1 cellular context compared by ENCODE assay signal in the genomic region with DNA sequence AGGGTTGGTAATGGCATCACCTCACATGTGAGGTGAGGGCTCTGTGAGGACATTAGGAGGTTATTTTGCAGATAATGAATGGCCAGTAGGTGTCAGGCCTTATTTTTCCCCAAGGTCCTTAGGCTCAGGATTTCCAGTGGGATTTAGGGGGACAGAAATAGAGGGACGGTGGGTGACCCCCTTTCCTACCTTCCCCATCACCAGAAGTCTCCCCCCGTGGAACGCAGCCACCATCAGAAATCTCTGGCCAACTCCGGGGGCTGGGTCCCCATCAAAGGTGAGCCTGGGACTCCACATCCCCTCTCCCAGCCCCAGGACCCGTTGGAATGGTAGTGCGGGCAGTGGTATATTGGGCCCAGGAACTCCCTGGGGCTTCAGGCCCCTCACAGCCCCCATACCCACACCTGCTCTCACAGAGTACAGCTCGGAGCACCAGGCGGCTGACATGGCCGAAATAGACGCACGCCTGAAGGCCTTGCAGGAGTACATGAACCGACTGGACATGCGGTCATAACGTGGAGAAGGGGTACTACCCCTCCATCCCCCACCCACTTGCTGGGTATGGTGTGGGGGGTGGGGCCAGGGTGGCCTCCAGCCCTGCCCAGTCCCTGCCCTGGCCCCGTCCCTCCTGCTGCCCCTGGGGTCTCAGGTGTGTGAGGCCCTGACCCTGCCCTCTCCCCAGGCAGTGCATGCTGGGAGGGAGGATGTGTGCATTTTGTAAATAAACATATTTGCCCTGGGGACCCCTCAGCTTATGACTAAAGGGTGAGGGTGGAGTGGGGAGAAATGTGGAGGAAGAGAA.
TF ChIP-seq lines count a peak whose summit lies in the region.

No MANE protein-coding gene starts in this region.

TF ChIP-seq in H1, 55 proteins besides CTCF, POLR2A, EP300 and RAD21:
- TF ChIP-seq RXRA (IDR thresholded peaks at IDR 0.05; ENCODE audit: insufficient read depth, low read depth, low read length) (no peak), EZH2 (IDR thresholded peaks at IDR 0.05; ENCODE audit: low read depth, low read length, severe bottlenecking) (no peak), SIN3A (conservative IDR thresholded peaks at IDR 0.05 in 1 of 2, IDR thresholded peaks at IDR 0.05 in 1 of 2; ENCODE audit: low read depth in 1 of 2, low read length in 2 of 2) (no peak), KDM1A (IDR thresholded peaks at IDR 0.05; ENCODE audit: borderline replicate concordance, low read length) (no peak), RBBP5 (IDR thresholded peaks at IDR 0.05; ENCODE audit: borderline replicate concordance, low read depth, low read length) (no peak), KDM4A (IDR thresholded peaks at IDR 0.05; ENCODE audit: low read depth, low read length, severe bottlenecking) (no peak), MAX (IDR thresholded peaks at IDR 0.05) (no peak), ASH2L (IDR thresholded peaks at IDR 0.05; ENCODE audit: low read length) (no peak), SP4 (IDR thresholded peaks at IDR 0.05; ENCODE audit: low read length) (no peak), ATF3 (IDR thresholded peaks at IDR 0.05; ENCODE audit: insufficient read depth, low read depth, low read length) (no peak), CHD7 (IDR thresholded peaks at IDR 0.05; ENCODE audit: insufficient replicate concordance, low read length) (no peak), FOSL1 (IDR thresholded peaks at IDR 0.05; ENCODE audit: insufficient read depth, low read depth, low read length) (no peak)
TF ChIP-seq in H1: peak in this region for 0.
